ENCODE assay signal across 9 cellular contexts in genomic region chr1:66380452-66381212, GRCh38.
DNase-seq lines count a peak whose midpoint lies in the region; ATAC-seq, FAIRE-seq and TF ChIP-seq lines count a peak whose summit lies in the region.
"Had no signal": no experiment of that assay in that cellular context is flagged by ENCODE, and none has a peak within 500 bp of the region (broad histone marks: within the 10 kb centered on the region; RNA-seq: fewer than 3 reads in every experiment).

No MANE protein-coding gene starts in this region.

- peak; percentile 39 for DNase-seq in COLO829 (ENCODE audit: low spot score)
- no peak for DNase-seq in BE2C
- no peak for DNase-seq in RCC 7860 (ENCODE audit: low spot score)
- DNase-seq in Calu3 = no peak
- DNase-seq in glomerular visceral epithelial cell (ENCODE audit: extremely low spot score) = no peak

- H3K27me3 Mint-ChIP-seq in activated T-helper 17 cell treated with anti-CD3 and anti-CD28 coated beads, Interleukin-2, amount 50 U/mL, for 72 hours = no peaks in the 10 kb centered on the region
- no peaks in the 10 kb centered on the region for H3K27me3 Mint-ChIP-seq in Calu3 (ENCODE audit: unreplicated experiment)

- FAIRE-seq in RCC 7860 (lab: Jason Lieb, UNC) = no peak

- peak overlapping the region; percentile 92 for H3K27ac Mint-ChIP-seq in activated T-helper 17 cell treated with anti-CD3 and anti-CD28 coated beads, Interleukin-2, amount 50 U/mL, for 72 hours
- H3K27ac Mint-ChIP-seq in Calu3 (ENCODE audit: unreplicated experiment) = no peak overlapping the region

- H3K27me3 ChIP-seq in BE2C = no peaks in the 10 kb centered on the region

- H3K4me3 ChIP-seq in BE2C (ENCODE audit: low read depth, low read length) = no peak overlapping the region

- H3K36me3 ChIP-seq in BE2C = no peaks in the 10 kb centered on the region

- intact Hi-C loops in Calu3 (cut with micrococcal nuclease; ENCODE audit: unreplicated experiment) = no loop called here

- peak overlapping the region; percentile 64 for H3K4me3 Mint-ChIP-seq in activated T-helper 17 cell treated with anti-CD3 and anti-CD28 coated beads, Interleukin-2, amount 50 U/mL, for 72 hours
- H3K4me3 Mint-ChIP-seq in Calu3 (ENCODE audit: low read depth, unreplicated experiment) = no peak overlapping the region
- H3K4me3 Mint-ChIP-seq: neural crest cell had no signal

- TF ChIP-seq CTCF in BE2C (IDR thresholded peaks at IDR 0.05; ENCODE audit: low read depth, low read length) = no peak
- no peak for TF ChIP-seq CTCF in Calu3 (IDR thresholded peaks at IDR 0.05; ENCODE audit: unreplicated experiment)

- CTCF ChIA-PET in Calu3 (lab: Charles Lee) = no interaction called here

- no peaks in the 10 kb centered on the region for H3K36me3 Mint-ChIP-seq in activated T-helper 17 cell treated with anti-CD3 and anti-CD28 coated beads, Interleukin-2, amount 50 U/mL, for 72 hours (ENCODE audit: low read depth)
- H3K36me3 Mint-ChIP-seq in Calu3 (ENCODE audit: insufficient read depth, unreplicated experiment) = no peaks in the 10 kb centered on the region

- no peaks in the 10 kb centered on the region for H3K4me1 ChIP-seq in BE2C

- ATAC-seq in GM19395 (IDR thresholded peaks at IDR 0.05; ENCODE audit: unreplicated experiment) (peak; percentile 96), HG03342 (IDR thresholded peaks at IDR 0.05; ENCODE audit: unreplicated experiment) (peak; percentile 99)
- ATAC-seq in activated T-helper 17 cell treated with anti-CD3 and anti-CD28 coated beads, Interleukin-2, amount 50 U/mL, for 72 hours (replicated peaks) = peak; percentile 87

- no peaks in the 10 kb centered on the region for H3K9me3 ChIP-seq in BE2C

- BruUV-seq in Calu3 (replicated peaks; lab: Mats Ljungman, UMichigan) = no TSS peak

- peaks cover 46% of the 10 kb centered on the region for H3K4me1 Mint-ChIP-seq in activated T-helper 17 cell treated with anti-CD3 and anti-CD28 coated beads, Interleukin-2, amount 50 U/mL, for 72 hours
- peaks cover 9% of the 10 kb centered on the region for H3K4me1 Mint-ChIP-seq in Calu3 (ENCODE audit: low read depth, unreplicated experiment)
- H3K4me1 Mint-ChIP-seq: neural crest cell had no signal

- H3K9me3 Mint-ChIP-seq in activated T-helper 17 cell treated with anti-CD3 and anti-CD28 coated beads, Interleukin-2, amount 50 U/mL, for 72 hours = peaks cover 4% of the 10 kb centered on the region
- H3K9me3 Mint-ChIP-seq in Calu3 (ENCODE audit: low read depth, unreplicated experiment) = peaks cover 2% of the 10 kb centered on the region
